Comparison of ENCODE assay signal across 21 cellular contexts in the genomic region with DNA sequence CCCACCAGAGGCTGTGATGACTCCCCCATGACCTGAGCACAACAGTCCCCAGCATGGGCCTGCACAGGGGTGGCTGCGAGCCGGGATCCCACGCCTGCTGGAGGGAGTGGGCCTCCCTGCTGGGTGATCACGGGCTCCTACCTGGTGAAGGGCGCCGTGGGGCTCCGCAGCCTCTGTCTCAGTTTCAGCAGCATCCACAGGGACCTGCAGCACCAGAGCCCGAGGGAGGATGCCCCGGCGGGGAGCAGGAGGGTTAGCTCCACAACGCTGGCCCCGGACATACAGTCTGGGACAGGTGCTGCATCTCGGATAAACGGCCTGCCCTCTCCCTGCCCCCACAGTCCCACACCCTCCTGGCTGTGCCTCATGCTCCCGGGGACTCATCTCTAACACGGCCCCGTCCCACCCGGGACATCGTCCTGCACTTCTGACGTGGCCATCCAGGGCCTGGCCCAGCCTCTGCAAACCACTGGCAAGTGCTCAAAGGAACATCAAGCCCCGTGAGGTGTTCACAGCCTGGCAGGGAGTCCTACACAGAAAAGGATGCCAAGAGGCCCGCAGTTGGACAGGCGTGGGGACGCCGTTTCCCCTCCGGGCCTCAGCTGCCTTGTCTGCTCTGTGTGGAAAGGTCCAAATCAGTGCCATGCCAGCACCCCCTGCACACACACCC. TPM values are rescaled to one million over a fixed set of nuclear protein-coding genes. Genes with fewer than 3 reads are reported as not detected.
DNase-seq lines count a peak whose midpoint lies in the region; ATAC-seq and TF ChIP-seq lines count a peak whose summit lies in the region.
"Had no signal": no experiment of that assay in that cellular context is flagged by ENCODE, and none has a peak within 500 bp of the region (broad histone marks: within the 10 kb centered on the region; RNA-seq: fewer than 3 reads in every experiment).

No MANE protein-coding gene starts in this region.

- H3K36me3 ChIP-seq in effector memory CD4-positive, alpha-beta T cell (ENCODE audit: control insufficient read depth, insufficient read depth, low read length) = peaks cover under 1% of the 10 kb centered on the region
- H3K36me3 ChIP-seq: brain microvascular endothelial cell, vagina had no signal

- DNase-seq in left ventricle myocardium superior (no peak), right cardiac atrium (no peak), T-helper 17 cell (no peak), fibroblast of the aortic adventitia (ENCODE audit: low read depth) (peak; percentile 13), CD14-positive monocyte (ENCODE audit: low spot score) (no peak)
- no peak for DNase-seq in effector memory CD4-positive, alpha-beta T cell
- DNase-seq: activated CD4-positive, alpha-beta T cell treated with anti-CD3 and anti-CD28 coated beads, Interleukin-2, amount 50 U/mL, for 48 hours; activated naive CD4-positive, alpha-beta T cell treated with Interleukin-2 at 50 U/mL for 16 hours; brain microvascular endothelial cell; CD4-positive, alpha-beta T cell; cortex of kidney; hypothalamus; natural killer cell; NCI-H1105 treated with DMSO at 0.1 percent for 48 hours; posterior cingulate gyrus; Right ventricle myocardium superior; stimulated activated CD4-positive, alpha-beta T cell treated with anti-CD3 and anti-CD28 coated beads, Interleukin-4, amount 100 ng/mL, for 1 hour had no signal

- H3K27ac ChIP-seq in right cardiac atrium (ENCODE audit: low read length) = no peak overlapping the region
- no peak overlapping the region for H3K27ac ChIP-seq in effector memory CD4-positive, alpha-beta T cell (ENCODE audit: insufficient read depth, low read length, poor library complexity, severe bottlenecking)
- H3K27ac ChIP-seq: brain microvascular endothelial cell, vagina had no signal

- H3K4me1 Mint-ChIP-seq in T-helper 17 cell (peaks cover 6% of the 10 kb centered on the region), CD14-positive monocyte (peaks cover 25% of the 10 kb centered on the region)

- intact Hi-C loops in left ventricle myocardium superior (cut with micrococcal nuclease) (no loop called here), right cardiac atrium (cut with DNase I) (no loop called here), CD14-positive monocyte (cut with micrococcal nuclease) (no loop called here)

- ATAC-seq in left ventricle myocardium superior = peak; percentile 25
- no peak for ATAC-seq in right cardiac atrium
- peak; percentile 11 for ATAC-seq in T-helper 17 cell
- no peak for ATAC-seq in activated CD4-positive, CD25-positive, alpha-beta regulatory T cell treated with anti-CD3 and anti-CD28 coated beads, Interleukin-2, amount 50 U/mL, for 24 hours
- ATAC-seq in HG02938 (IDR thresholded peaks at IDR 0.05; ENCODE audit: unreplicated experiment) = no peak
- ATAC-seq: natural killer cell had no signal

- H3K4me1 ChIP-seq in right cardiac atrium (ENCODE audit: control insufficient read depth, insufficient read depth, low read length) = peaks cover 2% of the 10 kb centered on the region
- peaks cover 6% of the 10 kb centered on the region for H3K4me1 ChIP-seq in effector memory CD4-positive, alpha-beta T cell (ENCODE audit: control insufficient read depth, insufficient read depth, low read length, poor library complexity, severe bottlenecking)

- no peaks in the 10 kb centered on the region for H3K27me3 ChIP-seq in right cardiac atrium (ENCODE audit: control insufficient read depth, insufficient read depth)
- peaks cover 5% of the 10 kb centered on the region for H3K27me3 ChIP-seq in effector memory CD4-positive, alpha-beta T cell (replicated peaks; ENCODE audit: control insufficient read depth, insufficient read depth, low read length, poor library complexity, severe bottlenecking)
- H3K27me3 ChIP-seq: brain microvascular endothelial cell, vagina had no signal

- WGBS in right cardiac atrium = 69% methylated on average over 26 of the region's 26 CpGs

- H3K9me3 ChIP-seq in right cardiac atrium (ENCODE audit: control insufficient read depth, low read length) = no peaks in the 10 kb centered on the region
- no peaks in the 10 kb centered on the region for H3K9me3 ChIP-seq in T-helper 17 cell (ENCODE audit: control insufficient read depth, low read length, poor library complexity, severe bottlenecking)
- H3K9me3 ChIP-seq in effector memory CD4-positive, alpha-beta T cell (ENCODE audit: control insufficient read depth, low read length) = no peaks in the 10 kb centered on the region
- H3K9me3 ChIP-seq: vagina had no signal

- peak overlapping the region; percentile 54 for H3K27ac Mint-ChIP-seq in T-helper 17 cell
- no peak overlapping the region for H3K27ac Mint-ChIP-seq in CD14-positive monocyte
- H3K27ac Mint-ChIP-seq: CD4-positive, alpha-beta T cell; natural killer cell had no signal

- no peaks in the 10 kb centered on the region for H3K27me3 Mint-ChIP-seq in T-helper 17 cell
- H3K27me3 Mint-ChIP-seq in CD14-positive monocyte (ENCODE audit: low read depth in 3 of 3) = peaks cover 2 to 10% (median 9%) of the 10 kb centered on the region in 3 donors

- H3K36me3 Mint-ChIP-seq in T-helper 17 cell (ENCODE audit: low read depth) (no peaks in the 10 kb centered on the region), CD14-positive monocyte (peaks cover 1 to 18% of the 10 kb centered on the region in 2 donors)
- H3K36me3 Mint-ChIP-seq: natural killer cell had no signal

- H3K9me3 Mint-ChIP-seq in CD14-positive monocyte = no peaks in the 10 kb centered on the region
- H3K9me3 Mint-ChIP-seq: CD4-positive, alpha-beta T cell; natural killer cell had no signal

- H3K4me3 Mint-ChIP-seq in T-helper 17 cell (no peak overlapping the region), CD14-positive monocyte (no peak overlapping the region)
- H3K4me3 Mint-ChIP-seq: CD4-positive, alpha-beta T cell; natural killer cell had no signal

- no peak for TF ChIP-seq CTCF in fibroblast of the aortic adventitia (IDR thresholded peaks at IDR 0.05; ENCODE audit: insufficient read depth, low read length)
- TF ChIP-seq CTCF in CD14-positive monocyte (IDR thresholded peaks at IDR 0.05) = no peak

- no peak overlapping the region for H3K4me3 ChIP-seq in right cardiac atrium (ENCODE audit: low read length)
- H3K4me3 ChIP-seq in fibroblast of the aortic adventitia (ENCODE audit: low read depth, low read length) = no peak overlapping the region
- H3K4me3 ChIP-seq in effector memory CD4-positive, alpha-beta T cell (ENCODE audit: insufficient read depth, low read depth, low read length, poor library complexity, severe bottlenecking) = no peak overlapping the region
- H3K4me3 ChIP-seq: skin epidermis, vagina had no signal

RNA-seq across cellular contexts. Expression of a gene that starts 10.5 kb away (rescaled TPM):
- 0.84 TPM for total RNA-seq in left ventricle myocardium superior
- total RNA-seq in right cardiac atrium = 1 to 10 TPM; 1.5 to 2.5 (median 2.3) TPM
- polyA plus RNA-seq in right cardiac atrium = 3.2 TPM
- not detected for total RNA-seq in T-helper 17 cell
- total RNA-seq in fibroblast of the aortic adventitia (ENCODE audit: low replicate concordance) = 1.6 and 5.4 TPM in 2 replicates
- 1 to 10 TPM; 1.4 to 3.0 TPM for polyA plus RNA-seq in CD14-positive monocyte
- total RNA-seq: CD4-positive, alpha-beta T cell had no signal

RNA-seq across cellular contexts. Expression of a gene that starts 37.6 kb away (rescaled TPM):
- total RNA-seq in left ventricle myocardium superior = 101 TPM
- total RNA-seq in right cardiac atrium = 100 to 1,000 TPM; 101 to 120 (median 115) TPM
- polyA plus RNA-seq in right cardiac atrium = 143 TPM
- 1 to 10 TPM; 4.1 to 5.1 TPM for total RNA-seq in T-helper 17 cell
- 33.9 and 113 TPM in 2 replicates for total RNA-seq in fibroblast of the aortic adventitia (ENCODE audit: low replicate concordance)
- 1 to 10 TPM in 1 of 2 donors, under 1 TPM in 1; 0.41 to 1.0 TPM for polyA plus RNA-seq in CD14-positive monocyte

RNA-seq across cellular contexts. Expression of a gene that starts 44.1 kb away (rescaled TPM):
- total RNA-seq in left ventricle myocardium superior (18.5 TPM), right cardiac atrium (10 to 100 TPM; 19.5 to 24.4 (median 21.8) TPM), T-helper 17 cell (10 to 100 TPM; 11.4 to 17.0 TPM), fibroblast of the aortic adventitia (ENCODE audit: low replicate concordance) (12.0 and 17.3 TPM in 2 replicates)
- polyA plus RNA-seq in right cardiac atrium (20.7 TPM), CD14-positive monocyte (10 to 100 TPM; 32.8 to 34.3 TPM)

RNA-seq across cellular contexts. Expression of a gene that starts 57.2 kb away (rescaled TPM):
- 55.6 TPM for total RNA-seq in left ventricle myocardium superior
- 10 to 100 TPM; 53.4 to 70.9 (median 65.4) TPM for total RNA-seq in right cardiac atrium
- polyA plus RNA-seq in right cardiac atrium = 33.5 TPM
- total RNA-seq in T-helper 17 cell = 10 to 100 TPM; 95.1 to 97.2 TPM
- 67.8 and 123 TPM in 2 replicates for total RNA-seq in fibroblast of the aortic adventitia (ENCODE audit: low replicate concordance)
- polyA plus RNA-seq in CD14-positive monocyte = 10 to 100 TPM; 11.2 to 14.4 TPM

Comparison
In these comparisons a context has a peak if more than half of its experiments do, and no peak if none do; other contexts are left out.
1. ATAC-seq: peak in left ventricle myocardium superior (single experiment) and T-helper 17 cell (single experiment); none in right cardiac atrium (0 of 2), activated CD4-positive, CD25-positive, alpha-beta regulatory T cell treated with anti-CD3 and anti-CD28 coated beads, Interleukin-2, amount 50 U/mL, for 24 hours (0 of 2) and HG02938 (single experiment).